26 cellular contexts compared by ENCODE assay signal in the genomic region with DNA sequence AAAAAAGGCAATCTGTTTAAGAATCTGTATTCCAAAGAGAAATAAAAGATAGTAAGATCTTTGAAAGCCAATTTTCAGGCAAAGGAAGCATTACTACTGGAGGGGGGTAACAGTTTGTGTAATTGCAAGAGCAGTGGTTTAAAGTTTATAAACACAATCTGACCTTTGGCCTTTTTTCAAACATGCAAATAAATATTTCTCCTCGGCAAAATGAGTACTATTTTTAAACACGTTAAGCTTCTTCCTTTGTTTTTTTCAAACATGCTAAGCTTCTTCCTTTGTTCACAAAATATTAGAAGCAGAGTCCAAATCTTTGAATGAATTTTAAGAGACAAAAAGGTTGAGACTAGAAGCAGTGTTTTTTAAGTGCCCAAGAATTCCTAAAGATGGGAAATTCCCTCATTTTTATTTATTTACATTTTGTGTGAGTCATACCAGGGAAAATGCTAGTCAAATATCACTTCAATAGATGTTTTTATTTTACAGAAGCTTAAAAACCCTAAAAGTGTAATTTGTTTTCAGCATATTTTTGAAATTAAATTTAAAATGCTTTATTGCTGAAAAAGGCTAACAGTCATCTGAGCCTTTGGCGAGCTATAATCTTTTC.
DNase-seq lines count a peak whose midpoint lies in the region; ATAC-seq, FAIRE-seq and TF ChIP-seq lines count a peak whose summit lies in the region.
"Had no signal": no experiment of that assay in that cellular context is flagged by ENCODE, and none has a peak within 500 bp of the region (broad histone marks: within the 10 kb centered on the region; RNA-seq: fewer than 3 reads in every experiment).

No MANE protein-coding gene starts in this region.

- TF ChIP-seq CTCF in IMR-90 (conservative IDR thresholded peaks at IDR 0.05; ENCODE audit: low read depth, low read length) (no peak), GM12878 (IDR thresholded peaks at IDR 0.05 in 2 of 3, conservative IDR thresholded peaks at IDR 0.05 in 1 of 3; ENCODE audit: control insufficient read depth in 2 of 3, extremely low read depth in 1 of 3, insufficient read depth in 1 of 3, low read depth in 3 of 3, low read length in 3 of 3) (no peak), GM13977 (IDR thresholded peaks at IDR 0.05; ENCODE audit: extremely low read depth, insufficient read depth, missing control alignments) (no peak)

- no peak overlapping the region for H3K56ac ChIP-seq in IMR-90 (ENCODE audit: extremely low read depth, insufficient read depth, low read length)

- no peak for FAIRE-seq in GM12878 (lab: Jason Lieb, UNC)
- FAIRE-seq: frontal cortex, GM19239, small intestine had no signal

- H4K8ac ChIP-seq in IMR-90 (ENCODE audit: low read depth in 2 of 2, low read length in 2 of 2), result peak overlapping the region in 1 of 2 experiments; percentile 73; a peak in 2 of 4 replicates

- H2AK5ac ChIP-seq in IMR-90 (ENCODE audit: low read depth, low read length), result no peak overlapping the region

- 0 out of 2 replicates have a peak overlapping the region, but pooled peaks have one; percentile 69 for H2BK20ac ChIP-seq in IMR-90 (ENCODE audit: low read depth, low read length)

- H3K4me3 ChIP-seq in IMR-90 (ENCODE audit: insufficient read depth, low read depth, low read length) (no peak overlapping the region), GM12878 (no peak overlapping the region)
- H3K4me3 ChIP-seq: MG63, upper lobe of left lung had no signal

- POLR2A ChIA-PET in IMR-90 (lab: Charles Lee; ENCODE audit: unreplicated experiment), result no interaction called here
- POLR2A ChIA-PET in GM12878 (lab: Charles Lee), result no interaction called here

- H3K9me3 ChIP-seq in IMR-90 (ENCODE audit: control insufficient read depth, insufficient read depth, low read length), result no peaks in the 10 kb centered on the region
- H3K9me3 ChIP-seq in GM12878 (replicated peaks; ENCODE audit: control insufficient read depth, insufficient read depth, low read length), result no peaks in the 10 kb centered on the region
- H3K9me3 ChIP-seq: BE2C, MG63, upper lobe of left lung had no signal

- peaks cover 7% of the 10 kb centered on the region for H3K4me1 ChIP-seq in IMR-90 (ENCODE audit: control insufficient read depth, insufficient read depth, low read length)
- no peaks in the 10 kb centered on the region for H3K4me1 ChIP-seq in GM12878 (ENCODE audit: control insufficient read depth, insufficient read depth, low read length)
- H3K4me1 ChIP-seq: BE2C, upper lobe of left lung had no signal

- no peak overlapping the region for H2AK9ac ChIP-seq in IMR-90 (replicated peaks; ENCODE audit: low read depth, low read length, poor library complexity)

- H3K27ac Mint-ChIP-seq in activated naive CD8-positive, alpha-beta T cell treated with anti-CD3 and anti-CD28 coated beads, Interleukin-2, amount 50 U/mL, for 24 hours, result no peak overlapping the region
- H3K27ac Mint-ChIP-seq: activated naive CD4-positive, alpha-beta T cell treated with anti-CD3 and anti-CD28 coated beads for 36 hours; mesothelial cell of epicardium; naive thymus-derived CD4-positive, alpha-beta T cell had no signal

- no peaks in the 10 kb centered on the region for H3K9me1 ChIP-seq in IMR-90 (ENCODE audit: insufficient read depth, low read length)

- DNase-seq in Caki2 (ENCODE audit: low read depth), result peak; percentile 22
- DNase-seq in IMR-90, result peak; percentile 59
- no peak for DNase-seq in GM12878 (ENCODE audit: low read depth, low spot score)
- DNase-seq in left lobe of liver (ENCODE audit: low spot score), result no peak
- DNase-seq in activated gamma-delta T cell treated with Interleukin-2 at 50 U/mL for 16 hours, result no peak
- DNase-seq in activated naive CD8-positive, alpha-beta T cell treated with anti-CD3 and anti-CD28 coated beads, Interleukin-2, amount 50 U/mL, for 24 hours, result no peak
- no peak for DNase-seq in GM13977 (ENCODE audit: low spot score)
- DNase-seq: activated CD4-positive, alpha-beta T cell treated with anti-CD3 and anti-CD28 coated beads for 48 hours; activated naive CD4-positive, alpha-beta T cell treated with anti-CD3 and anti-CD28 coated beads for 36 hours; activated T-cell treated with anti-CD3 and anti-CD28 coated beads, Interleukin-2, amount 50 U/mL, for 4 hours; BE2C; DMS79 treated with DMSO at 0.1 percent for 48 hours; erythroblast; MG63; naive thymus-derived CD4-positive, alpha-beta T cell; NCI-H1436; NCI-H2171 treated with DMSO at 0.1 percent for 48 hours; NCI-H524; nucleus accumbens; small intestine; stimulated activated CD4-positive, alpha-beta T cell treated with anti-CD3 and anti-CD28 coated beads, Interleukin-2, amount 100 ng/mL, for 24 hours had no signal

- 0 out of 2 replicates have a peak overlapping the region, but pooled peaks have one; percentile 41 for H3K27ac ChIP-seq in IMR-90 (ENCODE audit: insufficient read depth, low read length)
- H3K27ac ChIP-seq in GM12878 (ENCODE audit: control insufficient read depth, insufficient read depth), result no peak overlapping the region
- H3K27ac ChIP-seq: upper lobe of left lung had no signal

- H3K4me1 Mint-ChIP-seq in activated naive CD8-positive, alpha-beta T cell treated with anti-CD3 and anti-CD28 coated beads, Interleukin-2, amount 50 U/mL, for 24 hours, result no peaks in the 10 kb centered on the region
- H3K4me1 Mint-ChIP-seq: mesothelial cell of epicardium; naive thymus-derived CD4-positive, alpha-beta T cell had no signal

- H3K27me3 ChIP-seq in IMR-90 (ENCODE audit: control insufficient read depth, insufficient read depth, low read length), result no peaks in the 10 kb centered on the region
- H3K27me3 ChIP-seq in GM12878 (replicated peaks in 1 of 2; ENCODE audit: control insufficient read depth in 2 of 2, insufficient read depth in 2 of 2, low read length in 1 of 2), result no peaks in the 10 kb centered on the region
- H3K27me3 ChIP-seq: BE2C, MG63, upper lobe of left lung had no signal

- TF ChIP-seq POLR2A in IMR-90 (IDR thresholded peaks at IDR 0.05; ENCODE audit: low read depth, low read length) (no peak), GM12878 (IDR thresholded peaks at IDR 0.05; ENCODE audit: low read depth, low read length) (no peak)

- H3K79me2 ChIP-seq in GM12878 (ENCODE audit: control insufficient read depth, insufficient read depth, low read length), result no peaks in the 10 kb centered on the region

- peak overlapping the region; percentile 70 for H3K4ac ChIP-seq in IMR-90 (ENCODE audit: low read depth, low read length)

- RAD21 ChIA-PET in GM12878 (lab: Charles Lee; ENCODE audit: unreplicated experiment), result interaction anchor here (1.1 kb wide), 1 partner anchor 14 kb away, joined by 3 read pairs; no protein-coding TSS in a partner anchor

- H2BK5ac ChIP-seq in IMR-90 (ENCODE audit: low read depth, low read length, poor library complexity, severe bottlenecking), result peak overlapping the region; percentile 38

- no TSS peak for BruUV-seq in IMR-90 (replicated peaks; lab: Mats Ljungman, UMichigan)
- BruUV-seq in GM12878 (replicated peaks; lab: Mats Ljungman, UMichigan), result no TSS peak

- CTCF ChIA-PET in IMR-90 (lab: Yijun Ruan, JAX) (interaction anchor here (1.2 kb wide), 1 partner anchor 14 kb away, joined by 3 read pairs; no protein-coding TSS in a partner anchor), GM12878 (lab: Yijun Ruan, JAX) (no interaction called here)

- H3K36me3 ChIP-seq in IMR-90 (ENCODE audit: control insufficient read depth, insufficient read depth, low read length), result no peaks in the 10 kb centered on the region
- no peaks in the 10 kb centered on the region for H3K36me3 ChIP-seq in GM12878 (ENCODE audit: control insufficient read depth in 2 of 2, insufficient read depth in 2 of 2, low read length in 1 of 2)
- H3K36me3 ChIP-seq: BE2C, MG63, upper lobe of left lung had no signal

- H3K9ac ChIP-seq in IMR-90 (ENCODE audit: low read depth, low read length) (no peak overlapping the region), GM12878 (ENCODE audit: control insufficient read depth, insufficient read depth, low read length) (no peak overlapping the region)

- WGBS in IMR-90 (ENCODE audit: extremely low coverage in 2 of 2, insufficient read length in 1 of 2), 2 experiments, result no CpG with 5 or more reads among the region's 3 CpGs
- WGBS in GM12878 (ENCODE audit: insufficient coverage, insufficient replicate concordance, low lambda C conversion rate, missing lambda C conversion rate), result 31% methylated on average over 3 of the region's 3 CpGs

- H3K4me2 ChIP-seq in IMR-90 (ENCODE audit: low read depth, low read length), result peak overlapping the region; percentile 70
- H3K4me2 ChIP-seq in GM12878 (ENCODE audit: control insufficient read depth, insufficient read depth), result no peak overlapping the region

- H4K20me1 ChIP-seq in IMR-90 (ENCODE audit: insufficient read depth, low read length), result no peaks in the 10 kb centered on the region
- no peaks in the 10 kb centered on the region for H4K20me1 ChIP-seq in GM12878 (ENCODE audit: control insufficient read depth, insufficient read depth)

- no peaks in the 10 kb centered on the region for H3K36me3 Mint-ChIP-seq in activated naive CD8-positive, alpha-beta T cell treated with anti-CD3 and anti-CD28 coated beads, Interleukin-2, amount 50 U/mL, for 24 hours (ENCODE audit: low read depth)
- H3K36me3 Mint-ChIP-seq: mesothelial cell of epicardium; naive thymus-derived CD4-positive, alpha-beta T cell had no signal

- H3K79me1 ChIP-seq in IMR-90 (ENCODE audit: low read depth in 1 of 2, low read length in 2 of 2), result no peaks in the 10 kb centered on the region

- H2BK15ac ChIP-seq in IMR-90 (ENCODE audit: low read depth, low read length), result no peak overlapping the region

- no peak overlapping the region for H3K14ac ChIP-seq in IMR-90 (replicated peaks; ENCODE audit: low read depth, low read length)

- no peak overlapping the region for H3K4me3 Mint-ChIP-seq in activated naive CD8-positive, alpha-beta T cell treated with anti-CD3 and anti-CD28 coated beads, Interleukin-2, amount 50 U/mL, for 24 hours
- H3K4me3 Mint-ChIP-seq: activated naive CD4-positive, alpha-beta T cell treated with anti-CD3 and anti-CD28 coated beads for 36 hours; activated T-cell treated with anti-CD3 and anti-CD28 coated beads, Interleukin-2, amount 50 U/mL, for 4 hours; mesothelial cell of epicardium; naive thymus-derived CD4-positive, alpha-beta T cell had no signal

- TF ChIP-seq RAD21 in IMR-90 (IDR thresholded peaks at IDR 0.05; ENCODE audit: low read length) (no peak), GM12878 (IDR thresholded peaks at IDR 0.05; ENCODE audit: insufficient read depth, low read depth, low read length) (no peak)

- intact Hi-C loops in IMR-90 (cut with micrococcal nuclease), result loop anchor here (5.0 to 10.0 kb wide), 3 partner anchors 189 to 361 kb away; no protein-coding TSS in a partner anchor
- intact Hi-C loops in GM12878 (cut with micrococcal nuclease; ENCODE audit: unreplicated experiment), result no loop called here

- no peaks in the 10 kb centered on the region for H3K9me3 Mint-ChIP-seq in activated naive CD8-positive, alpha-beta T cell treated with anti-CD3 and anti-CD28 coated beads, Interleukin-2, amount 50 U/mL, for 24 hours
- H3K9me3 Mint-ChIP-seq: activated naive CD4-positive, alpha-beta T cell treated with anti-CD3 and anti-CD28 coated beads for 36 hours; mesothelial cell of epicardium had no signal

- H4K5ac ChIP-seq in IMR-90 (ENCODE audit: low read depth, low read length), result no peak overlapping the region

- SMC1A ChIA-PET in GM12878 (lab: Charles Lee; ENCODE audit: uncharacterized antibody, unreplicated experiment), result interaction anchor here (2.8 kb wide), 1 partner anchor 9 kb away, joined by 8 read pairs; no protein-coding TSS in a partner anchor

- peak overlapping the region; percentile 70 for H2BK120ac ChIP-seq in IMR-90 (ENCODE audit: low read depth, low read length)

- H2AFZ ChIP-seq in IMR-90 (replicated peaks; ENCODE audit: low read length, poor library complexity), result no peak overlapping the region
- no peak overlapping the region for H2AFZ ChIP-seq in GM12878 (ENCODE audit: control insufficient read depth, low read depth, low read length)

- no peak for TF ChIP-seq EP300 in GM12878 (IDR thresholded peaks at IDR 0.05; ENCODE audit: borderline replicate concordance in 1 of 2, control insufficient read depth in 1 of 2, low read depth in 2 of 2, low read length in 2 of 2)

- in situ Hi-C loops in Caki2 (cut with HindIII; ENCODE audit: low pct_unique_long_range_greater_than_20kb, low sequenced_read_pairs) (no loop called here), IMR-90 (cut with MboI; ENCODE audit: low sequenced_read_pairs) (no loop called here), GM12878 (cut with MboI) (no loop called here), GM13977 (cut with MboI; ENCODE audit: low pct_unique_long_range_greater_than_20kb, low sequenced_read_pairs, unreplicated experiment) (no loop called here)

- no peak overlapping the region for H4K91ac ChIP-seq in IMR-90 (ENCODE audit: insufficient read depth, low read depth, low read length)

- peak overlapping the region; percentile 92 for H3K18ac ChIP-seq in IMR-90 (ENCODE audit: low read depth, low read length)

- H3K23ac ChIP-seq in IMR-90 (ENCODE audit: low read depth, low read length), result no peak overlapping the region

- ATAC-seq in IMR-90 (ENCODE audit: low read depth) (peak; percentile 48), GM12878 (no peak), left lobe of liver (peak; percentile 62), GM19324 (IDR thresholded peaks at IDR 0.05; ENCODE audit: low FRiP score, unreplicated experiment) (no peak)
- ATAC-seq in activated naive CD8-positive, alpha-beta T cell treated with anti-CD3 and anti-CD28 coated beads, Interleukin-2, amount 50 U/mL, for 24 hours, result no peak
- ATAC-seq: activated T-cell treated with anti-CD3 and anti-CD28 coated beads, Interleukin-2, amount 50 U/mL, for 4 hours; naive thymus-derived CD4-positive, alpha-beta T cell had no signal

- no peaks in the 10 kb centered on the region for H3K27me3 Mint-ChIP-seq in activated naive CD8-positive, alpha-beta T cell treated with anti-CD3 and anti-CD28 coated beads, Interleukin-2, amount 50 U/mL, for 24 hours
- H3K27me3 Mint-ChIP-seq: naive thymus-derived CD4-positive, alpha-beta T cell had no signal

- dilution Hi-C loops in IMR-90 (cut with HindIII; ENCODE audit: low sequenced_read_pairs, unreplicated experiment), result no loop called here

Comparison
In these comparisons a context has a peak if more than half of its experiments do, and no peak if none do; other contexts are left out.
1. DNase-seq: peak in Caki2 (single experiment) and IMR-90 (single experiment); none in GM12878 (single experiment), left lobe of liver (single experiment), activated gamma-delta T cell treated with Interleukin-2 at 50 U/mL for 16 hours (single experiment), activated naive CD8-positive, alpha-beta T cell treated with anti-CD3 and anti-CD28 coated beads, Interleukin-2, amount 50 U/mL, for 24 hours (single experiment) and GM13977 (single experiment).
2. ATAC-seq: peak in IMR-90 (single experiment) and left lobe of liver (single experiment); none in GM12878 (single experiment), GM19324 (single experiment) and activated naive CD8-positive, alpha-beta T cell treated with anti-CD3 and anti-CD28 coated beads, Interleukin-2, amount 50 U/mL, for 24 hours (single experiment).